Comparison of ENCODE assay signal across 8 cellular contexts in the genomic region with DNA sequence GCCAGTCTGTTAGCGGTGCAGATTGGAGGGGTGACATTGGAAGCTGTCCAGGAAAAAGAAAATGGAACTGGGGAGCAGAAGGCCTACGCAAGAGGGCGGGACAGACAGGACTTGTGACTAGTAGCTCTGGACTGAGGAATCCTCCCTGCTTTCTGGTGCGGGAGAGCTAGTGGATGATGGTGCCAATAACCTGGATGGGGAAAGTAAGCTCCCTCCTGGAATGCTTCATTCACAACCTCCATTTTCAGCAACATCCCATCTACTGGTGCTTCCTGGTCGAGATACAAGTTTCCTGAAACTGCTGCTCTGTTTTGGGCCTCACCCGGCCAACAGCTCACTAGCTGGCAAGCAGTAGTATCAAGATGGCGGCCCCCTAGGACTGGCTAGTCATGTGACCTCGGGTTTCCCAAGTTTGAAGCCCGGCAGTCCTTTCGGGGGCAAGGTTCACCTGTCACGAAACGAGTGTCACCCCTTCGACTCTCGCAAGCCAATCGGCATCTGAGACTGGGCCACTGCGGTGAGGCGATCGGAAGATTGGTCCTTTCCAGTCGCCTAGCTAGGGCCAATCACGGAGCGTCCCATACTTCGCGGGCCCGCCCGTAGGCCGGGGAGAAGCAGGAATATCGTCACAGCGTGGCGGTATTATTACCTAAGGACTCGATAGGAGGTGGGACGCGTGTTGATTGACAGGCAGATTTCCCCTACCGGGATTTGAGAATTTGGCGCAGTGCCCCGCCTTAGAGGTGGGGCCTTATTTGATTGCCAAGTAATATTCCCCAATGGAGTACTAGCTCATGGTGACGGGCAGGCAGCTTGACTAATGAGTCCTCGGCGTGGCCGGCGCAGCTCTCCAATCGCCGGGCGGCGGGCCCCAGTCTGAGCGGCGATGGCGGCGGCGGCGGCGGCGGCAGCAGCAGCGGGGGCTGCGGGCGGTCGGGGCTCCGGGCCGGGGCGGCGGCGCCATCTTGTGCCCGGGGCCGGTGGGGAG. TPM values are rescaled to one million over a fixed set of nuclear protein-coding genes. Genes with fewer than 3 reads are reported as not detected.
DNase-seq lines count a peak whose midpoint lies in the region; ATAC-seq and TF ChIP-seq lines count a peak whose summit lies in the region.

A gene with protein sequence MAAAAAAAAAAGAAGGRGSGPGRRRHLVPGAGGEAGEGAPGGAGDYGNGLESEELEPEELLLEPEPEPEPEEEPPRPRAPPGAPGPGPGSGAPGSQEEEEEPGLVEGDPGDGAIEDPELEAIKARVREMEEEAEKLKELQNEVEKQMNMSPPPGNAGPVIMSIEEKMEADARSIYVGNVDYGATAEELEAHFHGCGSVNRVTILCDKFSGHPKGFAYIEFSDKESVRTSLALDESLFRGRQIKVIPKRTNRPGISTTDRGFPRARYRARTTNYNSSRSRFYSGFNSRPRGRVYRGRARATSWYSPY (plus strand): TSS at position 874 of the 988 bp plus-strand sequence. CDS start 13 bp downstream, at position 887.

- TF ChIP-seq CTCF in SK-N-SH (IDR thresholded peaks at IDR 0.05) = no peak
- TF ChIP-seq CTCF in gastroesophageal sphincter (IDR thresholded peaks at IDR 0.05) = no peak
- TF ChIP-seq CTCF in neutrophil (IDR thresholded peaks at IDR 0.05) = peak; percentile 27

- H3K9me3 ChIP-seq in SK-N-SH (no peaks in the 10 kb centered on the region), gastroesophageal sphincter (no peaks in the 10 kb centered on the region), neutrophil (no peaks in the 10 kb centered on the region)

- H3K27ac ChIP-seq in SK-N-SH (ENCODE audit: low read depth in 2 of 2, low read length in 1 of 2) = peak within 1 kb of the TSS; percentile 88 to 93
- H3K27ac ChIP-seq in gastroesophageal sphincter = peak within 1 kb of the TSS; percentile 91 to 99 (median 98)
- peak within 1 kb of the TSS; percentile 94 for H3K27ac ChIP-seq in neutrophil
- peak within 1 kb of the TSS; percentile 97 for H3K27ac ChIP-seq in substantia nigra (ENCODE audit: low read depth, low read length, poor library complexity, severe bottlenecking)

- no peaks in the 10 kb centered on the region for H4K20me1 ChIP-seq in SK-N-SH (ENCODE audit: insufficient read depth)

- peaks cover 39 to 56% of the 10 kb centered on the region in 2 experiments for H3K36me3 ChIP-seq in SK-N-SH (replicated peaks in 1 of 2; ENCODE audit: control insufficient read depth in 1 of 2, insufficient read depth in 2 of 2, low read length in 1 of 2)
- H3K36me3 ChIP-seq in gastroesophageal sphincter = peaks cover 4 to 38% of the 10 kb centered on the region in 2 donors
- peaks cover 31% of the 10 kb centered on the region for H3K36me3 ChIP-seq in neutrophil

- DNase-seq in GM04504 (ENCODE audit: low read depth) (peak; percentile 100), NCI-H1048 (lab: John Stamatoyannopoulos, UW) (peak; percentile 98), SK-N-SH (peak; percentile 94), substantia nigra (lab: John Stamatoyannopoulos, UW) (peak; percentile 88 to 100 (median 99))
- DNase-seq in activated naive CD4-positive, alpha-beta T cell treated with anti-CD3 and anti-CD28 coated beads, Interleukin-2, amount 50 U/mL, for 16 hours = peak; percentile 96

- H3K9ac ChIP-seq in SK-N-SH = peak within 1 kb of the TSS; percentile 97

- H3K4me1 ChIP-seq in SK-N-SH (ENCODE audit: control insufficient read depth in 1 of 2, insufficient read depth in 2 of 2, low read depth in 1 of 2, low read length in 1 of 2) = peaks cover 13 to 19% of the 10 kb centered on the region in 2 experiments; a peak in 3 of 4 replicates
- H3K4me1 ChIP-seq in gastroesophageal sphincter = peaks cover 4 to 31% (median 11%) of the 10 kb centered on the region in 3 donors
- peaks cover 24 to 25% of the 10 kb centered on the region in 2 experiments for H3K4me1 ChIP-seq in neutrophil (ENCODE audit: control insufficient read depth in 1 of 2, insufficient read depth in 1 of 2, low read depth in 1 of 2, low read length in 1 of 2)

- POLR2A ChIA-PET in SK-N-SH (lab: Yijun Ruan, JAX) = interaction anchor here (0.7 to 3.5 kb wide), 12 partner anchors 10 to 794 kb away, joined by 3 to 34 read pairs (median 4); a partner anchor contains a TSS

- no peak for TF ChIP-seq RAD21 in SK-N-SH (IDR thresholded peaks at IDR 0.05; ENCODE audit: low read length)

- peak within 1 kb of the TSS; percentile 94 for H3K4me2 ChIP-seq in SK-N-SH

- H2AFZ ChIP-seq in SK-N-SH (ENCODE audit: low read depth) = peak within 1 kb of the TSS; percentile 74

- H3F3A ChIP-seq in SK-N-SH (replicated peaks; ENCODE audit: insufficient read depth) = peaks cover 40% of the 10 kb centered on the region

- H3K79me2 ChIP-seq in SK-N-SH (ENCODE audit: insufficient read depth) = peaks cover 64% of the 10 kb centered on the region

- H3K27me3 ChIP-seq in SK-N-SH (ENCODE audit: insufficient read depth) = no peaks in the 10 kb centered on the region
- no peaks in the 10 kb centered on the region for H3K27me3 ChIP-seq in gastroesophageal sphincter
- no peaks in the 10 kb centered on the region for H3K27me3 ChIP-seq in neutrophil

- peak; percentile 6 to 64 for TF ChIP-seq POLR2A in gastroesophageal sphincter (IDR thresholded peaks at IDR 0.05)

- TF ChIP-seq EP300 in SK-N-SH (IDR thresholded peaks at IDR 0.05; ENCODE audit: borderline replicate concordance in 1 of 2, low read depth in 1 of 2, low read length in 1 of 2) = peak in 1 of 2 experiments; percentile 27; a peak in 1 of 4 replicates
- no peak for TF ChIP-seq EP300 in gastroesophageal sphincter (IDR thresholded peaks at IDR 0.05)

- ATAC-seq in HG02571 (IDR thresholded peaks at IDR 0.05; ENCODE audit: unreplicated experiment) = peak; percentile 86
- peak; percentile 95 for ATAC-seq in gastroesophageal sphincter

- H3K9me2 ChIP-seq in SK-N-SH = no peaks in the 10 kb centered on the region

- CTCF ChIA-PET in SK-N-SH (lab: Yijun Ruan, JAX) = interaction anchor here (0.6 to 13.2 kb wide), 16 partner anchors 10 to 239 kb away, joined by 3 to 179 read pairs (median 3); a partner anchor contains a TSS

- WGBS in SK-N-SH (ENCODE audit: low lambda C conversion rate) = 22% methylated on average over 18 of the region's 63 CpGs
- 7 to 100% methylated on average over 1 to 15 of the region's 63 CpGs for WGBS in gastroesophageal sphincter (ENCODE audit: low coverage in 1 of 2), 2 donors

- H3K4me3 ChIP-seq in SK-N-SH (ENCODE audit: low read depth in 2 of 2, low read length in 1 of 2) (peak within 1 kb of the TSS; percentile 84 to 92), gastroesophageal sphincter (peak within 1 kb of the TSS; percentile 90 to 98), neutrophil (ENCODE audit: low read depth in 1 of 2, low read length in 1 of 2) (peak within 1 kb of the TSS; percentile 74 to 97)

TF ChIP-seq in SK-N-SH, 30 proteins besides CTCF, POLR2A, EP300 and RAD21 (continues in another document):
- TF ChIP-seq POLR2AphosphoS5 (IDR thresholded peaks at IDR 0.05; ENCODE audit: low read depth, low read length) = peak; percentile 74
- TF ChIP-seq RFX5 (IDR thresholded peaks at IDR 0.05; ENCODE audit: low read length) = peak; percentile 75
- TF ChIP-seq TEAD4 (IDR thresholded peaks at IDR 0.05; ENCODE audit: borderline replicate concordance, insufficient read depth) = no peak
- TF ChIP-seq, protein P1, sequence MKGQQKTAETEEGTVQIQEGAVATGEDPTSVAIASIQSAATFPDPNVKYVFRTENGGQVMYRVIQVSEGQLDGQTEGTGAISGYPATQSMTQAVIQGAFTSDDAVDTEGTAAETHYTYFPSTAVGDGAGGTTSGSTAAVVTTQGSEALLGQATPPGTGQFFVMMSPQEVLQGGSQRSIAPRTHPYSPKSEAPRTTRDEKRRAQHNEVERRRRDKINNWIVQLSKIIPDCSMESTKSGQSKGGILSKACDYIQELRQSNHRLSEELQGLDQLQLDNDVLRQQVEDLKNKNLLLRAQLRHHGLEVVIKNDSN (IDR thresholded peaks at IDR 0.05; ENCODE audit: borderline replicate concordance, low read depth) = peak; percentile 94
- TF ChIP-seq JUND (IDR thresholded peaks at IDR 0.05) = peak; percentile 27; the same call in 1 of the 2 replicates
- TF ChIP-seq, protein P2, sequence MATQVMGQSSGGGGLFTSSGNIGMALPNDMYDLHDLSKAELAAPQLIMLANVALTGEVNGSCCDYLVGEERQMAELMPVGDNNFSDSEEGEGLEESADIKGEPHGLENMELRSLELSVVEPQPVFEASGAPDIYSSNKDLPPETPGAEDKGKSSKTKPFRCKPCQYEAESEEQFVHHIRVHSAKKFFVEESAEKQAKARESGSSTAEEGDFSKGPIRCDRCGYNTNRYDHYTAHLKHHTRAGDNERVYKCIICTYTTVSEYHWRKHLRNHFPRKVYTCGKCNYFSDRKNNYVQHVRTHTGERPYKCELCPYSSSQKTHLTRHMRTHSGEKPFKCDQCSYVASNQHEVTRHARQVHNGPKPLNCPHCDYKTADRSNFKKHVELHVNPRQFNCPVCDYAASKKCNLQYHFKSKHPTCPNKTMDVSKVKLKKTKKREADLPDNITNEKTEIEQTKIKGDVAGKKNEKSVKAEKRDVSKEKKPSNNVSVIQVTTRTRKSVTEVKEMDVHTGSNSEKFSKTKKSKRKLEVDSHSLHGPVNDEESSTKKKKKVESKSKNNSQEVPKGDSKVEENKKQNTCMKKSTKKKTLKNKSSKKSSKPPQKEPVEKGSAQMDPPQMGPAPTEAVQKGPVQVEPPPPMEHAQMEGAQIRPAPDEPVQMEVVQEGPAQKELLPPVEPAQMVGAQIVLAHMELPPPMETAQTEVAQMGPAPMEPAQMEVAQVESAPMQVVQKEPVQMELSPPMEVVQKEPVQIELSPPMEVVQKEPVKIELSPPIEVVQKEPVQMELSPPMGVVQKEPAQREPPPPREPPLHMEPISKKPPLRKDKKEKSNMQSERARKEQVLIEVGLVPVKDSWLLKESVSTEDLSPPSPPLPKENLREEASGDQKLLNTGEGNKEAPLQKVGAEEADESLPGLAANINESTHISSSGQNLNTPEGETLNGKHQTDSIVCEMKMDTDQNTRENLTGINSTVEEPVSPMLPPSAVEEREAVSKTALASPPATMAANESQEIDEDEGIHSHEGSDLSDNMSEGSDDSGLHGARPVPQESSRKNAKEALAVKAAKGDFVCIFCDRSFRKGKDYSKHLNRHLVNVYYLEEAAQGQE (IDR thresholded peaks at IDR 0.05; ENCODE audit: low read depth, low read length) = no peak
- peak; percentile 61 for TF ChIP-seq TAF1 (IDR thresholded peaks at IDR 0.05; ENCODE audit: borderline replicate concordance, low read depth, low read length)

RNA-seq across cellular contexts. Expression of the gene that starts here (rescaled TPM):
- 266 and 444 TPM in 2 replicates for polyA plus RNA-seq in SK-N-SH (2012; rRNA removed)
- polyA plus RNA-seq in SK-N-SH (2012; cell fraction: cytosol; rRNA removed) = 167 and 172 TPM in 2 replicates
- 987 and 2,028 TPM in 2 replicates for polyA plus RNA-seq in SK-N-SH (2012; cell fraction: nucleus; rRNA removed)
- total RNA-seq in gastroesophageal sphincter = 10 to 100 TPM; 56.3 to 59.8 (median 57.5) TPM

Comparison
In these comparisons a context has a peak if more than half of its experiments do, and no peak if none do; other contexts are left out.
1. Peak in every context shown above with its lines: DNase-seq, ATAC-seq, H3K4me3 ChIP-seq and H3K27ac ChIP-seq.